In the genomic region with DNA sequence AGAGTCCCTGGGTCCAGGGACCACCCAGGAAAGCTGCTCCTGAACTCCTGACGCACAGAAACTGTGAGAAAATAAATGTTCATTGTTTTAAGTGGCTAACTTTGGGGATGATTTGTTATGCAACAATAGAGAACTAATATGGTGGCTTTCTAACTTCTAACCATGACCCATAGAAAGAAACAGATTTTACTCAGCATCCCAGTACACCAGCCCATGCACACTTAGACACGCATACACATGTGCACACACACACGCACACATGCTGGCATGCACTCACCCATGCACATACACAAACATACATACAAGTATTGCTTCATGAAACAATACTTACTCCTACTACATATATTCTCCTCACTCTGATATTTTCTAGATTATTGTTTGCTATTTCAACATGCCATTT, we compare ENCODE assay signal across 30 cellular contexts. TPM values are rescaled to one million over a fixed set of nuclear protein-coding genes. Genes with fewer than 3 reads are reported as not detected.
"Had no signal": no experiment of that assay in that cellular context is flagged by ENCODE, and none has a peak within 500 bp of the region (broad histone marks: within the 10 kb centered on the region; RNA-seq: fewer than 3 reads in every experiment).

No MANE protein-coding gene starts in this region.

- H3K9me3 Mint-ChIP-seq: dendritic cell treated with granulocyte-macrophage colony-stimulating factor and Interleukin-4, amounts not matched to agents 40 ng/mL and 50 ng/mL, for 4 days; endodermal cell; immature natural killer cell; natural killer cell; neural crest cell; stimulated activated effector memory CD8-positive, alpha-beta T cell treated with anti-CD3 and anti-CD28 coated beads, Interleukin-12 subunit alpha, Interleukin-12 subunit beta, amount 100 ng/mL, for 72 hours had no signal

- H3K27ac ChIP-seq: colonic mucosa, epithelial cell of prostate, lower lobe of right lung, neutrophil, parathyroid adenoma, thoracic aorta had no signal

- H3K4me3 Mint-ChIP-seq: dendritic cell treated with granulocyte-macrophage colony-stimulating factor and Interleukin-4, amounts not matched to agents 40 ng/mL and 50 ng/mL, for 4 days; endodermal cell; immature natural killer cell; natural killer cell; neural crest cell; stimulated activated effector memory CD8-positive, alpha-beta T cell treated with anti-CD3 and anti-CD28 coated beads, Interleukin-12 subunit alpha, Interleukin-12 subunit beta, amount 100 ng/mL, for 72 hours had no signal

- DNase-seq: colonic mucosa; effector CD8-positive, alpha-beta T cell; endodermal cell; foreskin fibroblast; heart left ventricle; hippocampal formation; immature natural killer cell; islet precursor cell; kidney glomerular epithelial cell; left colon; left ventricle myocardium superior; lower lobe of right lung; natural killer cell; sigmoid colon; stimulated activated CD4-positive, alpha-beta T cell treated with anti-CD3 and anti-CD28 coated beads, Interleukin-2, amount 100 ng/mL, for 24 hours; stimulated activated CD4-positive, alpha-beta T cell treated with anti-CD3 and anti-CD28 coated beads, Interleukin-4, amount 100 ng/mL, for 24 hours; stimulated activated naive CD4-positive, alpha-beta T cell treated with Interleukin-2 at 50 U/mL for 16 hours; upper lobe of left lung had no signal

- ATAC-seq: esophagus mucosa; gastroesophageal sphincter; heart left ventricle; left colon; left ventricle myocardium superior; lower lobe of right lung; natural killer cell; stimulated activated effector memory CD8-positive, alpha-beta T cell treated with anti-CD3 and anti-CD28 coated beads, Interleukin-12 subunit alpha, Interleukin-12 subunit beta, amount 100 ng/mL, for 72 hours had no signal

- H3K4me1 Mint-ChIP-seq: endodermal cell, immature natural killer cell had no signal

- H3K27ac Mint-ChIP-seq: dendritic cell treated with granulocyte-macrophage colony-stimulating factor and Interleukin-4, amounts not matched to agents 40 ng/mL and 50 ng/mL, for 4 days; endodermal cell; natural killer cell; stimulated activated effector memory CD8-positive, alpha-beta T cell treated with anti-CD3 and anti-CD28 coated beads, Interleukin-12 subunit alpha, Interleukin-12 subunit beta, amount 100 ng/mL, for 72 hours had no signal

- H3K36me3 Mint-ChIP-seq: immature natural killer cell; natural killer cell; stimulated activated effector memory CD8-positive, alpha-beta T cell treated with anti-CD3 and anti-CD28 coated beads, Interleukin-12 subunit alpha, Interleukin-12 subunit beta, amount 100 ng/mL, for 72 hours had no signal

- H3K4me3 ChIP-seq: colonic mucosa, gastroesophageal sphincter, heart left ventricle, lower lobe of right lung, prostate gland, right atrium auricular region, sigmoid colon, thoracic aorta, tibial nerve, upper lobe of left lung had no signal

- H3K9me3 ChIP-seq: colonic mucosa, gastroesophageal sphincter, heart left ventricle, lower lobe of right lung, neutrophil, prostate gland, right atrium auricular region, sigmoid colon, thoracic aorta, tibial nerve, upper lobe of left lung had no signal

- H3K4me1 ChIP-seq: colonic mucosa, lower lobe of right lung, parathyroid adenoma, prostate gland, upper lobe of left lung had no signal

- H3K27me3 ChIP-seq: colonic mucosa, gastroesophageal sphincter, heart left ventricle, neutrophil, right atrium auricular region, sigmoid colon, tibial nerve, upper lobe of left lung had no signal

- H3K9ac ChIP-seq: parathyroid adenoma had no signal

- H3K27me3 Mint-ChIP-seq: dendritic cell treated with granulocyte-macrophage colony-stimulating factor and Interleukin-4, amounts not matched to agents 40 ng/mL and 50 ng/mL, for 4 days had no signal

- H3K36me3 ChIP-seq: colonic mucosa, neutrophil, prostate gland had no signal

- H2AFZ ChIP-seq: parathyroid adenoma had no signal

RNA-seq across cellular contexts. Expression of a gene that starts 57.1 kb away (rescaled TPM):
- polyA plus RNA-seq: immature natural killer cell had no signal
